In genomic region chr4:154345359-154345758, GRCh38 we compare ENCODE assay signal across 8 cellular contexts.
"Had no signal": no experiment of that assay in that cellular context is flagged by ENCODE, and none has a peak within 500 bp of the region (broad histone marks: within the 10 kb centered on the region; RNA-seq: fewer than 3 reads in every experiment).

No MANE protein-coding gene starts in this region.

- H3K4me1 ChIP-seq: HAP-1 had no signal

- H3K27ac Mint-ChIP-seq: HFFc6 had no signal

- H3K9ac ChIP-seq: GM23248 had no signal

- DNase-seq: GM23248, GOT3, HFFc6, IMR-90, KG1 had no signal

- H3K27ac ChIP-seq: GM23248, HL-60 had no signal

- H3K36me3 ChIP-seq: HAP-1 had no signal

- H2AFZ ChIP-seq: GM23248 had no signal

- H3K9me3 ChIP-seq: HAP-1 had no signal

- H3K4me3 Mint-ChIP-seq: HFFc6 had no signal

- H3K4me3 ChIP-seq: GM23248, HAP-1, K562 had no signal
